8 cellular contexts compared by ENCODE assay signal in genomic region chr12:132908145-132909029, GRCh38. TPM values are rescaled to one million over a fixed set of nuclear protein-coding genes. Genes with fewer than 3 reads are reported as not detected.
A peak's percentile ranks its signal among the peaks of the same experiment; 100 is the strongest.
DNase-seq lines count a peak whose midpoint lies in the region; ATAC-seq, FAIRE-seq and TF ChIP-seq lines count a peak whose summit lies in the region.

No MANE protein-coding gene starts in this region.

- H3K9me3 Mint-ChIP-seq in activated CD4-positive, alpha-beta T cell treated with anti-CD3 and anti-CD28 coated beads for 36 hours (ENCODE audit: low read depth): peaks cover 9% of the 10 kb centered on the region
- peaks cover 18% of the 10 kb centered on the region for H3K9me3 Mint-ChIP-seq in chondrocyte (ENCODE audit: low read depth)

- no peaks in the 10 kb centered on the region for H3K9me3 ChIP-seq in keratinocyte (ENCODE audit: control insufficient read depth, low read depth, low read length)

- intact Hi-C loops in activated CD4-positive, alpha-beta T cell treated with anti-CD3 and anti-CD28 coated beads for 36 hours (cut with DNase I, micrococcal nuclease): loop anchor here (1.0 to 5.0 kb wide), 11 partner anchors 21 to 222 kb away; partner anchors contain the start of genes CHFR (in 2 of the 2), ZNF140 (in 2 of the 2), ZNF26 (in 2 of the 2) and ZNF605 (in 2 of the 2)

- H3K4me1 ChIP-seq in keratinocyte (ENCODE audit: control insufficient read depth, extremely low read depth, insufficient read depth, low read length): peaks cover 6% of the 10 kb centered on the region

- peaks cover 17% of the 10 kb centered on the region for H3K4me1 Mint-ChIP-seq in activated CD4-positive, alpha-beta T cell treated with anti-CD3 and anti-CD28 coated beads for 36 hours
- H3K4me1 Mint-ChIP-seq in chondrocyte (ENCODE audit: low read depth): no peaks in the 10 kb centered on the region

- H2AFZ ChIP-seq in keratinocyte (ENCODE audit: control insufficient read depth, low read length): peak overlapping the region; percentile 95

- no peaks in the 10 kb centered on the region for H3K9me1 ChIP-seq in keratinocyte (ENCODE audit: control insufficient read depth, extremely low read depth, insufficient read depth, low read length)

- peak; percentile 87 for ATAC-seq in HG02588 (IDR thresholded peaks at IDR 0.05; ENCODE audit: unreplicated experiment)
- ATAC-seq in activated CD4-positive, alpha-beta T cell treated with anti-CD3 and anti-CD28 coated beads for 36 hours: peak; percentile 94

- dilution Hi-C loops in keratinocyte (cut with MboI; ENCODE audit: extremely low pct_ligation_motif_present, low sequenced_read_pairs): no loop called here

- FAIRE-seq in keratinocyte (lab: Jason Lieb, UNC): peak; percentile 94

- peak overlapping the region; percentile 74 for H3K9ac ChIP-seq in keratinocyte (ENCODE audit: control insufficient read depth, extremely low read depth, insufficient read depth, low read length)

- H3K4me3 Mint-ChIP-seq in activated CD4-positive, alpha-beta T cell treated with anti-CD3 and anti-CD28 coated beads for 36 hours: peak overlapping the region; percentile 84
- peak overlapping the region; percentile 89 for H3K4me3 Mint-ChIP-seq in chondrocyte (ENCODE audit: unreplicated experiment)

- H3K27me3 ChIP-seq in keratinocyte (ENCODE audit: control insufficient read depth, extremely low read depth, insufficient read depth, low read length): peaks cover 6% of the 10 kb centered on the region

- DNase-seq in NCI-H2029 (lab: John Stamatoyannopoulos, UW): peak; percentile 98
- peak; percentile 99 for DNase-seq in activated CD4-positive, alpha-beta T cell treated with anti-CD3 and anti-CD28 coated beads for 36 hours
- DNase-seq in chondrocyte (ENCODE audit: low spot score): peak; percentile 98
- peak; percentile 87 for DNase-seq in keratinocyte (ENCODE audit: low read depth, low spot score)
- peak; percentile 94 to 95 (median 95) for DNase-seq in stimulated activated CD4-positive, alpha-beta T cell treated with anti-CD3 and anti-CD28 coated beads, Interleukin-12 subunit alpha, Interleukin-12 subunit beta, amount 100 ng/mL, for 48 hours (ENCODE audit: low read depth in 2 of 3, low spot score in 1 of 3)
- DNase-seq in Kasumi-1 (lab: John Stamatoyannopoulos, UW): no peak

- H3K36me3 ChIP-seq in keratinocyte (ENCODE audit: control insufficient read depth in 2 of 2, extremely low read depth in 1 of 2, insufficient read depth in 2 of 2, low read length in 2 of 2): no peaks in the 10 kb centered on the region

- peak overlapping the region; percentile 47 for H3K27ac ChIP-seq in keratinocyte (ENCODE audit: control insufficient read depth, insufficient read depth, low read length)

- peak overlapping the region; percentile 88 for H3K27ac Mint-ChIP-seq in activated CD4-positive, alpha-beta T cell treated with anti-CD3 and anti-CD28 coated beads for 36 hours
- H3K27ac Mint-ChIP-seq in chondrocyte (ENCODE audit: unreplicated experiment): peak overlapping the region; percentile 97

- H3K4me2 ChIP-seq in keratinocyte (ENCODE audit: control insufficient read depth, extremely low read depth, insufficient read depth, low read depth, low read length): peak overlapping the region; percentile 93

- H3K79me2 ChIP-seq in keratinocyte (ENCODE audit: control insufficient read depth, insufficient read depth, low read length): no peaks in the 10 kb centered on the region

- no peaks in the 10 kb centered on the region for H4K20me1 ChIP-seq in keratinocyte (ENCODE audit: control insufficient read depth, extremely low read depth, insufficient read depth, low read length)

- peaks cover 2% of the 10 kb centered on the region for H3K27me3 Mint-ChIP-seq in activated CD4-positive, alpha-beta T cell treated with anti-CD3 and anti-CD28 coated beads for 36 hours
- H3K27me3 Mint-ChIP-seq in chondrocyte (ENCODE audit: low read depth): no peaks in the 10 kb centered on the region

- no peak for TF ChIP-seq CTCF in chondrocyte (IDR thresholded peaks at IDR 0.05)
- no peak for TF ChIP-seq CTCF in keratinocyte (optimal IDR thresholded peaks at IDR 0.05 in 1 of 3, IDR thresholded peaks at IDR 0.05 in 1 of 3, conservative IDR thresholded peaks at IDR 0.05 in 1 of 3; ENCODE audit: extremely low read depth in 1 of 3, insufficient read depth in 2 of 3, low read length in 3 of 3)

- peaks cover 14% of the 10 kb centered on the region for H3K36me3 Mint-ChIP-seq in activated CD4-positive, alpha-beta T cell treated with anti-CD3 and anti-CD28 coated beads for 36 hours (ENCODE audit: low read depth)
- peaks cover 11% of the 10 kb centered on the region for H3K36me3 Mint-ChIP-seq in chondrocyte (ENCODE audit: low read depth)

- H3K4me3 ChIP-seq in GM08714 (ENCODE audit: low read length) (peak overlapping the region; percentile 66), keratinocyte (ENCODE audit: control insufficient read depth in 2 of 3, extremely low read depth in 1 of 3, insufficient read depth in 2 of 3, low read depth in 1 of 3, low read length in 3 of 3) (peak overlapping the region; percentile 65 to 79 (median 70))

- POLR2A ChIA-PET in activated CD4-positive, alpha-beta T cell treated with anti-CD3 and anti-CD28 coated beads for 36 hours (lab: Charles Lee): interaction anchor here (1.3 kb wide), 1 partner anchor 172 kb away, joined by 7 read pairs; no protein-coding TSS in a partner anchor

- CTCF ChIA-PET in activated CD4-positive, alpha-beta T cell treated with anti-CD3 and anti-CD28 coated beads for 36 hours (lab: Charles Lee): interaction anchor here (0.6 to 1.3 kb wide), 4 partner anchors 18 to 39 kb away, joined by 3 to 6 read pairs (median 4); partner anchors contain the start of gene CHFR

RNA-seq across cellular contexts. Expression of gene CHFR, which starts 21.0 kb away (rescaled TPM):
- total RNA-seq in activated CD4-positive, alpha-beta T cell treated with anti-CD3 and anti-CD28 coated beads for 36 hours: 10 to 100 TPM; 36.5 to 36.8 TPM
- 49.6 to 58.9 TPM (median 56.2 TPM) in 3 replicates for total RNA-seq in chondrocyte
- 32.7 to 42.2 TPM (median 35.8 TPM) in 3 replicates for polyA plus RNA-seq in keratinocyte
- 47.2 TPM for polyA plus RNA-seq in keratinocyte (2011; ENCODE audit: low read depth)
- 28.4 and 30.8 TPM in 2 replicates for polyA plus RNA-seq in keratinocyte (2011; cell fraction: cytosol; rRNA removed)
- 118 and 143 TPM in 2 replicates for polyA plus RNA-seq in keratinocyte (2011; cell fraction: nucleus; rRNA removed)
- 20.9 and 25.6 TPM in 2 replicates for polyA plus RNA-seq in keratinocyte (2012; ENCODE audit: low replicate concordance)
- polyA minus RNA-seq in keratinocyte: 79.1 to 114 TPM (median 80.9 TPM) in 3 replicates
- polyA minus RNA-seq in keratinocyte (2011; cell fraction: cytosol; rRNA and poly(A)+ RNA removed): 38.4 TPM
- 50.1 and 84.9 TPM in 2 replicates for polyA minus RNA-seq in keratinocyte (2011; cell fraction: nucleus; rRNA and poly(A)+ RNA removed)

RNA-seq across cellular contexts. Expression of gene ZNF605, which starts 47.7 kb away (rescaled TPM):
- 1 to 10 TPM; 8.0 to 8.3 TPM for total RNA-seq in activated CD4-positive, alpha-beta T cell treated with anti-CD3 and anti-CD28 coated beads for 36 hours
- 17.1 to 26.3 TPM (median 18.1 TPM) in 3 replicates for total RNA-seq in chondrocyte
- polyA plus RNA-seq in keratinocyte: 4.3 to 12.5 TPM (median 11.4 TPM) in 3 replicates
- polyA plus RNA-seq in keratinocyte (2011; ENCODE audit: low read depth): 5.1 TPM
- polyA plus RNA-seq in keratinocyte (2011; cell fraction: cytosol; rRNA removed): 2.0 and 5.5 TPM in 2 replicates
- 32.7 and 40.3 TPM in 2 replicates for polyA plus RNA-seq in keratinocyte (2011; cell fraction: nucleus; rRNA removed)
- polyA plus RNA-seq in keratinocyte (2012; ENCODE audit: low replicate concordance): 3.9 and 4.8 TPM in 2 replicates
- 3.6 to 17.7 TPM (median 6.9 TPM) in 3 replicates for polyA minus RNA-seq in keratinocyte
- 3.1 TPM for polyA minus RNA-seq in keratinocyte (2011; cell fraction: cytosol; rRNA and poly(A)+ RNA removed)
- polyA minus RNA-seq in keratinocyte (2011; cell fraction: nucleus; rRNA and poly(A)+ RNA removed): 11.8 and 26.2 TPM in 2 replicates

Comparison
In these comparisons a context has a peak if more than half of its experiments do, and no peak if none do; other contexts are left out.
1. DNase-seq: peak in NCI-H2029 (single experiment), activated CD4-positive, alpha-beta T cell treated with anti-CD3 and anti-CD28 coated beads for 36 hours (single experiment), chondrocyte (single experiment), keratinocyte (single experiment) and stimulated activated CD4-positive, alpha-beta T cell treated with anti-CD3 and anti-CD28 coated beads, Interleukin-12 subunit alpha, Interleukin-12 subunit beta, amount 100 ng/mL, for 48 hours (3 of 3); none in Kasumi-1 (0 of 2).